In the genomic region with DNA sequence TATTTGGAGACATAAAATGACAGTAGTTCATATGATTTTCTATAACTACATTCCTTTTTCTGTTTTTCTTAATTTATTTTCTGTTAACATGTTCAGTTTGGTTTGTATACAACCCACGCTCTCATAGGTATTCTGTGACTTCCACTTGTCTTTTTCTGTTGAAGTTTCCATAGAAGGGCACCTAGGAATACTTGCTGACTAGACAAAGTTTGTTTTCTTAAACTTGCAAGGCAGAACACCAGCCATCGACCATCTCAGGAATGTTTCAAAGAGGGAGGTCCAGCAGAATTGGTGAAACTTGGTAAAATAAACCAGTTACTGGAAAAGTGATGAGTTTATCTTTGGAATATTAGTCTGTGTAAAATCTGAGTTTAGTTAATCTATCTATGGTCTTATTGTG, we compare ENCODE assay signal across 8 cellular contexts.
"Had no signal": no experiment of that assay in that cellular context is flagged by ENCODE, and none has a peak within 500 bp of the region (broad histone marks: within the 10 kb centered on the region; RNA-seq: fewer than 3 reads in every experiment).

No MANE protein-coding gene starts in this region.

- H3K27ac Mint-ChIP-seq: GM23338, HFFc6, IgD-negative memory B cell had no signal

- ATAC-seq: GM23338, HCT116 had no signal

- H3K36me3 Mint-ChIP-seq: IgD-negative memory B cell had no signal

- H3K4me2 ChIP-seq: GM23338 had no signal

- DNase-seq: H7, HFFc6, KG1 had no signal

- H3K4me3 Mint-ChIP-seq: GM23338, HFFc6, IgD-negative memory B cell had no signal

- H3K27me3 Mint-ChIP-seq: IgD-negative memory B cell had no signal

- H3K4me3 ChIP-seq: GM23338, HAP-1 had no signal

- H3K4me1 Mint-ChIP-seq: IgD-negative memory B cell had no signal

- H3K9me3 Mint-ChIP-seq: GM23338 had no signal

- H3K4me1 ChIP-seq: HAP-1 had no signal

- H3K27ac ChIP-seq: HL-60 had no signal

- H3K9me3 ChIP-seq: HAP-1 had no signal

- H2AFZ ChIP-seq: GM23338 had no signal

- H3K36me3 ChIP-seq: HAP-1 had no signal
